8 cellular contexts compared by ENCODE assay signal in genomic region chr2:96325038-96325883, GRCh38. TPM values are rescaled to one million over a fixed set of nuclear protein-coding genes. Genes with fewer than 3 reads are reported as not detected.
DNase-seq lines count a peak whose midpoint lies in the region; ATAC-seq and TF ChIP-seq lines count a peak whose summit lies in the region.

ITPRIPL1 (plus strand) TSS chr2:96325317; CDS start chr2:96325840, 523 bp downstream.

- H3K36me3 ChIP-seq in DND-41 (ENCODE audit: insufficient read depth, low read length) (peaks cover 33% of the 10 kb centered on the region), prostate gland (no peaks in the 10 kb centered on the region)

- H3K79me2 ChIP-seq in DND-41 (ENCODE audit: insufficient read depth, low read length) = peaks cover 36% of the 10 kb centered on the region

- DNase-seq in DND-41 (peak; percentile 60), germinal center (ENCODE audit: low spot score) (peak; percentile 52), prostate gland (ENCODE audit: low spot score) (no peak), pons (ENCODE audit: low spot score) (no peak), putamen (ENCODE audit: low spot score) (no peak)
- DNase-seq in activated CD8-positive, alpha-beta memory T cell treated with anti-CD3 and anti-CD28 coated beads, Interleukin-2, amount 10 ng/mL, durations not matched to agents 7 days and 5 days = peak; percentile 57

- H3K27ac ChIP-seq in DND-41 (ENCODE audit: low read length) = peak within 1 kb of the TSS; percentile 66
- H3K27ac ChIP-seq in prostate gland = peak within 1 kb of the TSS; percentile 5 to 53

- CTCF ChIA-PET in activated CD8-positive, alpha-beta memory T cell treated with anti-CD3 and anti-CD28 coated beads, Interleukin-2, amount 10 ng/mL, durations not matched to agents 7 days and 5 days (lab: Charles Lee) = interaction anchor here (0.7 to 3.2 kb wide), 9 partner anchors 8 to 229 kb away, joined by 3 to 15 read pairs (median 5); partner anchors contain the start of gene NCAPH

- peak within 1 kb of the TSS; percentile 85 for H3K4me2 ChIP-seq in DND-41 (ENCODE audit: insufficient read depth, low read length)

- H3K9me3 ChIP-seq in DND-41 (ENCODE audit: insufficient read depth, low read length, severe bottlenecking) = no peaks in the 10 kb centered on the region
- no peaks in the 10 kb centered on the region for H3K9me3 ChIP-seq in prostate gland

- intact Hi-C loops in prostate gland (cut with DNase I) = no loop called here

- TF ChIP-seq CTCF in DND-41 (IDR thresholded peaks at IDR 0.05; ENCODE audit: borderline replicate concordance, extremely low read depth, low read length, poor library complexity, severe bottlenecking) (no peak), prostate gland (IDR thresholded peaks at IDR 0.05) (no peak)

- ATAC-seq in DND-41 (ENCODE audit: insufficient read depth, low read depth) (peak; percentile 60), GM21381 (IDR thresholded peaks at IDR 0.05; ENCODE audit: unreplicated experiment) (no peak)
- peak; percentile 41 for ATAC-seq in activated CD8-positive, alpha-beta memory T cell treated with anti-CD3 and anti-CD28 coated beads, Interleukin-2, amount 10 ng/mL, durations not matched to agents 7 days and 5 days

- no peaks in the 10 kb centered on the region for H3K9me3 Mint-ChIP-seq in IgD-negative memory B cell
- H3K9me3 Mint-ChIP-seq in activated CD8-positive, alpha-beta memory T cell treated with anti-CD3 and anti-CD28 coated beads, Interleukin-2, amount 10 ng/mL, durations not matched to agents 7 days and 5 days (ENCODE audit: low read depth) = no peaks in the 10 kb centered on the region

- H3K27me3 Mint-ChIP-seq in IgD-negative memory B cell = no peaks in the 10 kb centered on the region
- H3K27me3 Mint-ChIP-seq in activated CD8-positive, alpha-beta memory T cell treated with anti-CD3 and anti-CD28 coated beads, Interleukin-2, amount 10 ng/mL, durations not matched to agents 7 days and 5 days = no peaks in the 10 kb centered on the region

- H3K4me1 ChIP-seq in DND-41 (ENCODE audit: insufficient read depth, low read length) (peaks cover 68% of the 10 kb centered on the region), prostate gland (replicated peaks) (peaks cover 3% of the 10 kb centered on the region)

- peaks cover 13% of the 10 kb centered on the region; the same call in 1 of the 2 replicates for H4K20me1 ChIP-seq in DND-41 (ENCODE audit: insufficient read depth, low read length)

- peak within 1 kb of the TSS; percentile 93 for H2AFZ ChIP-seq in DND-41 (ENCODE audit: low read depth, low read length)

- peak; percentile 18 for TF ChIP-seq POLR2A in prostate gland (IDR thresholded peaks at IDR 0.05)

- H3K4me1 Mint-ChIP-seq in IgD-negative memory B cell = peaks cover 25 to 33% (median 30%) of the 10 kb centered on the region in 3 donors
- peaks cover 73% of the 10 kb centered on the region for H3K4me1 Mint-ChIP-seq in activated CD8-positive, alpha-beta memory T cell treated with anti-CD3 and anti-CD28 coated beads, Interleukin-2, amount 10 ng/mL, durations not matched to agents 7 days and 5 days

- H3K27me3 ChIP-seq in DND-41 (ENCODE audit: insufficient read depth, low read length, poor library complexity) (peaks cover 19% of the 10 kb centered on the region), prostate gland (replicated peaks; ENCODE audit: insufficient read depth) (no peaks in the 10 kb centered on the region)

- H3K27ac Mint-ChIP-seq in IgD-negative memory B cell = peak within 1 kb of the TSS; percentile 29 to 84 (median 84)
- H3K27ac Mint-ChIP-seq in activated CD8-positive, alpha-beta memory T cell treated with anti-CD3 and anti-CD28 coated beads, Interleukin-2, amount 10 ng/mL, durations not matched to agents 7 days and 5 days = peak within 1 kb of the TSS; percentile 94

- H3K9ac ChIP-seq in DND-41 (ENCODE audit: low read depth, low read length) = peak within 1 kb of the TSS; percentile 69

- peak within 1 kb of the TSS; percentile 45 to 74; a peak in 3 of 4 replicates for H3K4me3 ChIP-seq in DND-41 (ENCODE audit: low read depth in 1 of 2, low read length in 2 of 2)
- peak within 1 kb of the TSS; percentile 33 to 40 for H3K4me3 ChIP-seq in prostate gland

- 6% methylated on average over 35 of the region's 58 CpGs for WGBS in prostate gland

- H3K36me3 Mint-ChIP-seq in IgD-negative memory B cell = no peaks in the 10 kb centered on the region
- H3K36me3 Mint-ChIP-seq in activated CD8-positive, alpha-beta memory T cell treated with anti-CD3 and anti-CD28 coated beads, Interleukin-2, amount 10 ng/mL, durations not matched to agents 7 days and 5 days = peaks cover 44% of the 10 kb centered on the region

- peak within 1 kb of the TSS; percentile 84 to 100 (median 92) for H3K4me3 Mint-ChIP-seq in IgD-negative memory B cell
- peak within 1 kb of the TSS; percentile 86 for H3K4me3 Mint-ChIP-seq in activated CD8-positive, alpha-beta memory T cell treated with anti-CD3 and anti-CD28 coated beads, Interleukin-2, amount 10 ng/mL, durations not matched to agents 7 days and 5 days

RNA-seq across cellular contexts. Expression of gene ITPRIPL1, which starts in this region (rescaled TPM):
- 4.4 TPM for polyA plus RNA-seq in IgD-negative memory B cell
- 10 to 100 TPM; 53.2 to 56.9 TPM for total RNA-seq in activated CD8-positive, alpha-beta memory T cell treated with anti-CD3 and anti-CD28 coated beads, Interleukin-2, amount 10 ng/mL, durations not matched to agents 7 days and 5 days
- 1 to 10 TPM; 1.8 to 8.9 TPM for total RNA-seq in prostate gland

Comparison
In these comparisons a context has a peak if more than half of its experiments do, and no peak if none do; other contexts are left out.
1. RNA of gene ITPRIPL1 (total RNA-seq): 53.2 to 56.9 TPM in activated CD8-positive, alpha-beta memory T cell treated with anti-CD3 and anti-CD28 coated beads, Interleukin-2, amount 10 ng/mL, durations not matched to agents 7 days and 5 days; 1.8 to 8.9 TPM in prostate gland; every median in the first group is over 4 times any median in the second.
2. DNase-seq: peak in DND-41 (single experiment), activated CD8-positive, alpha-beta memory T cell treated with anti-CD3 and anti-CD28 coated beads, Interleukin-2, amount 10 ng/mL, durations not matched to agents 7 days and 5 days (single experiment) and germinal center (single experiment); none in prostate gland (single experiment), pons (single experiment) and putamen (single experiment).